ENCODE assay signal across 22 cellular contexts in genomic region chr11:71301858-71302533, GRCh38. TPM values are rescaled to one million over a fixed set of nuclear protein-coding genes. Genes with fewer than 3 reads are reported as not detected.
A peak's percentile ranks its signal among the peaks of the same experiment; 100 is the strongest.
DNase-seq lines count a peak whose midpoint lies in the region; ATAC-seq and TF ChIP-seq lines count a peak whose summit lies in the region.
"Had no signal": no experiment of that assay in that cellular context is flagged by ENCODE, and none has a peak within 500 bp of the region (broad histone marks: within the 10 kb centered on the region; RNA-seq: fewer than 3 reads in every experiment).

No MANE protein-coding gene starts in this region.

- H3K4me1 ChIP-seq in RWPE2 (ENCODE audit: insufficient read depth, poor library complexity, severe bottlenecking): peaks cover 16% of the 10 kb centered on the region
- H3K4me1 ChIP-seq: psoas muscle had no signal

- H3K4me3 ChIP-seq in RWPE2 (ENCODE audit: severe bottlenecking): no peak overlapping the region
- H3K4me3 ChIP-seq: GM23248, psoas muscle had no signal

- H3K27ac ChIP-seq in RWPE2 (ENCODE audit: poor library complexity, severe bottlenecking): no peak overlapping the region
- H3K27ac ChIP-seq: GM23248, psoas muscle had no signal

- intact Hi-C loops in left colon (cut with DNase I, micrococcal nuclease) (no loop called here), sciatic nerve (cut with DNase I) (no loop called here)

- in situ Hi-C loops in GM13976 (cut with MboI; ENCODE audit: low sequenced_read_pairs, unreplicated experiment): no loop called here

- no peaks in the 10 kb centered on the region for H3K36me3 ChIP-seq in RWPE2 (ENCODE audit: low read depth)

- TF ChIP-seq CTCF in GM13976 (IDR thresholded peaks at IDR 0.05; ENCODE audit: borderline replicate concordance, control extremely low read depth, extremely low read depth, insufficient read depth, missing control alignments): no peak
- no peak for TF ChIP-seq CTCF in RWPE2 (IDR thresholded peaks at IDR 0.05; ENCODE audit: poor library complexity, severe bottlenecking)

- no peaks in the 10 kb centered on the region for H3K27me3 ChIP-seq in RWPE2 (ENCODE audit: insufficient read depth, poor library complexity, severe bottlenecking)

- no peaks in the 10 kb centered on the region for H3K9me3 ChIP-seq in RWPE2 (ENCODE audit: severe bottlenecking)
- H3K9me3 ChIP-seq: psoas muscle had no signal

- ATAC-seq in RWPE2 (ENCODE audit: low read depth) (no peak), left colon (peak; percentile 27), sciatic nerve (no peak), GM19463 (IDR thresholded peaks at IDR 0.05; ENCODE audit: unreplicated experiment) (no peak)
- ATAC-seq: activated T-cell treated with anti-CD3 and anti-CD28 coated beads, Interleukin-2, amount 50 U/mL, for 72 hours; Panc1; psoas muscle had no signal

- peak; percentile 28 for DNase-seq in GM13976 (ENCODE audit: low spot score)
- peak; percentile 29 for DNase-seq in RWPE2 (ENCODE audit: low spot score)
- DNase-seq in left colon: no peak
- DNase-seq in sciatic nerve (ENCODE audit: low spot score): peak; percentile 43
- DNase-seq in NCI-H1092 (lab: John Stamatoyannopoulos, UW): no peak
- no peak for DNase-seq in NCI-H774 (lab: John Stamatoyannopoulos, UW)
- DNase-seq: activated B cell treated with CpG ODN at 0.5 μM for 24 hours; activated CD4-positive, alpha-beta memory T cell treated with anti-CD3 and anti-CD28 coated beads for 36 hours; activated T-cell treated with anti-CD3 and anti-CD28 coated beads, Interleukin-2, amount 50 U/mL, for 72 hours; CD8-positive, alpha-beta memory T cell; DMS79 treated with DMSO at 0.1 percent for 48 hours; foreskin melanocyte; GM23248; hypothalamus; NCI-H1694; nephron progenitor cell; psoas muscle; stimulated activated CD4-positive, alpha-beta T cell treated with anti-CD3 and anti-CD28 coated beads, Interleukin-4, amount 100 ng/mL, for 4 hours had no signal

RNA-seq across cellular contexts. Expression of gene SHANK2, which starts 49.6 kb away (rescaled TPM):
- total RNA-seq in left colon (10 to 100 TPM; 28.6 to 43.0 TPM), sciatic nerve (3.7 TPM)
- total RNA-seq: activated CD4-positive, alpha-beta memory T cell treated with anti-CD3 and anti-CD28 coated beads for 36 hours; CD8-positive, alpha-beta memory T cell; M059J; T-helper 2 cell treated with Interferon-gamma antibody and Interleukin-4, amounts not matched to agents 100 ng/mL and 5 ng/mL, for 36 hours had no signal

Comparison
In these comparisons a context has a peak if more than half of its experiments do, and no peak if none do; other contexts are left out.
1. DNase-seq: peak in GM13976 (single experiment), RWPE2 (single experiment) and sciatic nerve (single experiment); none in left colon (0 of 2), NCI-H1092 (single experiment) and NCI-H774 (single experiment).